Comparison of ENCODE assay signal across 13 cellular contexts in genomic region chr9:124794902-124795491, GRCh38. TPM values are rescaled to one million over a fixed set of nuclear protein-coding genes. Genes with fewer than 3 reads are reported as not detected.
A peak's percentile ranks its signal among the peaks of the same experiment; 100 is the strongest.
DNase-seq lines count a peak whose midpoint lies in the region; ATAC-seq, FAIRE-seq and TF ChIP-seq lines count a peak whose summit lies in the region.
"Had no signal": no experiment of that assay in that cellular context is flagged by ENCODE, and none has a peak within 500 bp of the region (broad histone marks: within the 10 kb centered on the region; RNA-seq: fewer than 3 reads in every experiment).

No MANE protein-coding gene starts in this region.

- H2AFZ ChIP-seq in keratinocyte (ENCODE audit: control insufficient read depth, low read length), result no peak overlapping the region

- no peak for FAIRE-seq in keratinocyte (lab: Jason Lieb, UNC)
- FAIRE-seq: frontal cortex had no signal

- no peak overlapping the region for H3K9ac ChIP-seq in keratinocyte (ENCODE audit: control insufficient read depth, extremely low read depth, insufficient read depth, low read length)

- TF ChIP-seq CTCF in keratinocyte (optimal IDR thresholded peaks at IDR 0.05 in 1 of 3, IDR thresholded peaks at IDR 0.05 in 1 of 3, conservative IDR thresholded peaks at IDR 0.05 in 1 of 3; ENCODE audit: extremely low read depth in 1 of 3, insufficient read depth in 2 of 3, low read length in 3 of 3) (peak in 2 of 3 experiments; percentile 17 to 58), GM10248 (IDR thresholded peaks at IDR 0.05; ENCODE audit: control extremely low read depth, extremely low read depth, low read depth, missing control alignments) (no peak), gastroesophageal sphincter (IDR thresholded peaks at IDR 0.05) (no peak)

- CTCF ChIA-PET in GM10248 (lab: Yijun Ruan, JAX), result interaction anchor here (1.2 to 13.7 kb wide), 5 partner anchors 18 to 58 kb away, joined by 3 to 155 read pairs (median 4); partner anchors contain the start of genes OLFML2A and WDR38

- no peak for TF ChIP-seq EP300 in gastroesophageal sphincter (IDR thresholded peaks at IDR 0.05)

- no peak for TF ChIP-seq POLR2A in gastroesophageal sphincter (IDR thresholded peaks at IDR 0.05)

- H3K9me3 ChIP-seq in keratinocyte (ENCODE audit: control insufficient read depth, low read depth, low read length) (no peaks in the 10 kb centered on the region), gastroesophageal sphincter (no peaks in the 10 kb centered on the region)
- H3K9me3 ChIP-seq: adrenal gland had no signal

- ATAC-seq in left ventricle myocardium superior, result peak; percentile 46
- no peak for ATAC-seq in Right ventricle myocardium inferior
- no peak for ATAC-seq in GM18868 (IDR thresholded peaks at IDR 0.05; ENCODE audit: unreplicated experiment)
- ATAC-seq in gastroesophageal sphincter, result no peak
- ATAC-seq in GM21367 (IDR thresholded peaks at IDR 0.05; ENCODE audit: unreplicated experiment), result no peak

- 60 to 100% methylated on average over 1 of the region's 11 CpGs for WGBS in gastroesophageal sphincter (ENCODE audit: low coverage in 1 of 2), 2 donors

- H3K4me3 ChIP-seq in keratinocyte (ENCODE audit: control insufficient read depth in 2 of 3, extremely low read depth in 1 of 3, insufficient read depth in 2 of 3, low read depth in 1 of 3, low read length in 3 of 3) (no peak overlapping the region), gastroesophageal sphincter (no peak overlapping the region)
- H3K4me3 ChIP-seq: adrenal gland had no signal

- H3K9me1 ChIP-seq in keratinocyte (ENCODE audit: control insufficient read depth, extremely low read depth, insufficient read depth, low read length), result no peaks in the 10 kb centered on the region

- intact Hi-C loops in left ventricle myocardium superior (cut with micrococcal nuclease), result no loop called here
- intact Hi-C loops in Right ventricle myocardium inferior (cut with DNase I), result no loop called here

- dilution Hi-C loops in keratinocyte (cut with MboI; ENCODE audit: extremely low pct_ligation_motif_present, low sequenced_read_pairs), result no loop called here

- H3K36me3 ChIP-seq in keratinocyte (ENCODE audit: control insufficient read depth in 2 of 2, extremely low read depth in 1 of 2, insufficient read depth in 2 of 2, low read length in 2 of 2), result no peaks in the 10 kb centered on the region
- H3K36me3 ChIP-seq in gastroesophageal sphincter, result peaks cover 0 to 18% of the 10 kb centered on the region in 2 donors
- H3K36me3 ChIP-seq: adrenal gland had no signal

- no peak overlapping the region for H3K4me2 ChIP-seq in keratinocyte (ENCODE audit: control insufficient read depth, extremely low read depth, insufficient read depth, low read depth, low read length)

- H3K27ac ChIP-seq in keratinocyte (ENCODE audit: control insufficient read depth, insufficient read depth, low read length), result no peak overlapping the region
- peak overlapping the region in 2 of 4 donors; percentile 28 to 58 for H3K27ac ChIP-seq in gastroesophageal sphincter

- H3K4me1 ChIP-seq in keratinocyte (ENCODE audit: control insufficient read depth, extremely low read depth, insufficient read depth, low read length), result peaks cover 5% of the 10 kb centered on the region
- H3K4me1 ChIP-seq in gastroesophageal sphincter, result peaks cover 0 to 66% (median 12%) of the 10 kb centered on the region in 3 donors

- no peaks in the 10 kb centered on the region for H3K79me2 ChIP-seq in keratinocyte (ENCODE audit: control insufficient read depth, insufficient read depth, low read length)

- H3K27me3 ChIP-seq in keratinocyte (ENCODE audit: control insufficient read depth, extremely low read depth, insufficient read depth, low read length) (peaks cover 7% of the 10 kb centered on the region), gastroesophageal sphincter (no peaks in the 10 kb centered on the region)
- H3K27me3 ChIP-seq: adrenal gland had no signal

- DNase-seq in left ventricle myocardium superior (no peak), Right ventricle myocardium inferior (ENCODE audit: missing footprints) (no peak), RPMI8226 (peak; percentile 64), keratinocyte (ENCODE audit: low read depth, low spot score) (no peak), GM10248 (ENCODE audit: extremely low spot score) (no peak)
- DNase-seq: GF-D8 had no signal

- no peaks in the 10 kb centered on the region for H4K20me1 ChIP-seq in keratinocyte (ENCODE audit: control insufficient read depth, extremely low read depth, insufficient read depth, low read length)

- POLR2A ChIA-PET in GM10248 (lab: Yijun Ruan, JAX), result no interaction called here

RNA-seq across cellular contexts. Expression of gene OLFML2A, which starts 18.1 kb away (rescaled TPM):
- total RNA-seq in left ventricle myocardium superior, result 38.0 TPM
- total RNA-seq in Right ventricle myocardium inferior, result 27.3 TPM
- polyA plus RNA-seq in keratinocyte, result 0.59 to 3.1 TPM (median 1.1 TPM) in 3 replicates
- 1.3 TPM for polyA plus RNA-seq in keratinocyte (2011; ENCODE audit: low read depth)
- polyA plus RNA-seq in keratinocyte (2011; cell fraction: cytosol; rRNA removed), result 0.47 and 0.83 TPM in 2 replicates
- polyA plus RNA-seq in keratinocyte (2011; cell fraction: nucleus; rRNA removed), result 2.0 and 3.3 TPM in 2 replicates
- polyA plus RNA-seq in keratinocyte (2012; ENCODE audit: low replicate concordance), result 0.63 and 1.9 TPM in 2 replicates
- 0.89 to 3.5 TPM (median 1.3 TPM) in 3 replicates for polyA minus RNA-seq in keratinocyte
- 2.7 TPM for polyA minus RNA-seq in keratinocyte (2011; cell fraction: cytosol; rRNA and poly(A)+ RNA removed)
- polyA minus RNA-seq in keratinocyte (2011; cell fraction: nucleus; rRNA and poly(A)+ RNA removed), result 2.5 and 4.5 TPM in 2 replicates
- total RNA-seq in gastroesophageal sphincter, result 10 to 100 TPM; 21.7 to 85.7 (median 43.2) TPM

RNA-seq across cellular contexts. Expression of gene NR6A1, which starts 23.9 kb away (rescaled TPM):
- 1.9 TPM for total RNA-seq in left ventricle myocardium superior
- 1.2 TPM for total RNA-seq in Right ventricle myocardium inferior
- 1.1 to 1.9 TPM (median 1.8 TPM) in 3 replicates for polyA plus RNA-seq in keratinocyte
- polyA plus RNA-seq in keratinocyte (2011; ENCODE audit: low read depth), result 0.76 TPM
- 0.60 and 0.69 TPM in 2 replicates for polyA plus RNA-seq in keratinocyte (2011; cell fraction: cytosol; rRNA removed)
- polyA plus RNA-seq in keratinocyte (2011; cell fraction: nucleus; rRNA removed), result 5.9 and 6.4 TPM in 2 replicates
- polyA plus RNA-seq in keratinocyte (2012; ENCODE audit: low replicate concordance), result 0.91 and 1.5 TPM in 2 replicates
- polyA minus RNA-seq in keratinocyte, result 3.9 to 8.4 TPM (median 8.1 TPM) in 3 replicates
- 0.96 TPM for polyA minus RNA-seq in keratinocyte (2011; cell fraction: cytosol; rRNA and poly(A)+ RNA removed)
- polyA minus RNA-seq in keratinocyte (2011; cell fraction: nucleus; rRNA and poly(A)+ RNA removed), result 4.2 and 7.4 TPM in 2 replicates
- total RNA-seq in gastroesophageal sphincter, result 1 to 10 TPM in 1 of 4 donors, under 1 TPM in 3; 0.16 to 4.4 (median 0.62) TPM

RNA-seq across cellular contexts. Expression of gene WDR38, which starts 58.3 kb away (rescaled TPM):
- total RNA-seq in left ventricle myocardium superior (not detected), Right ventricle myocardium inferior (not detected), gastroesophageal sphincter (not detected)
- polyA plus RNA-seq in keratinocyte, result not detected in 3 replicates
- polyA plus RNA-seq in keratinocyte (2011; ENCODE audit: low read depth), result not detected
- polyA plus RNA-seq in keratinocyte (2011; cell fraction: cytosol; rRNA removed), result not detected in 2 replicates
- not detected in 2 replicates for polyA plus RNA-seq in keratinocyte (2011; cell fraction: nucleus; rRNA removed)
- not detected in 2 replicates for polyA plus RNA-seq in keratinocyte (2012; ENCODE audit: low replicate concordance)
- not detected in 3 replicates for polyA minus RNA-seq in keratinocyte
- polyA minus RNA-seq in keratinocyte (2011; cell fraction: cytosol; rRNA and poly(A)+ RNA removed), result not detected
- not detected in 2 replicates for polyA minus RNA-seq in keratinocyte (2011; cell fraction: nucleus; rRNA and poly(A)+ RNA removed)
- total RNA-seq: adrenal gland, frontal cortex, NCI-H460 had no signal
- polyA plus RNA-seq: BJ had no signal

Comparison
In these comparisons a context has a peak if more than half of its experiments do, and no peak if none do; other contexts are left out.
1. CTCF ChIP-seq: peak in keratinocyte (2 of 3); none in GM10248 (single experiment) and gastroesophageal sphincter (0 of 4).